In genomic region chr10:99431190-99431549, GRCh38 we compare ENCODE assay signal across 8 cellular contexts. TPM values are rescaled to one million over a fixed set of nuclear protein-coding genes. Genes with fewer than 3 reads are reported as not detected.
A peak's percentile ranks its signal among the peaks of the same experiment; 100 is the strongest.
DNase-seq lines count a peak whose midpoint lies in the region; ATAC-seq and TF ChIP-seq lines count a peak whose summit lies in the region.

No MANE protein-coding gene starts in this region.

- no peaks in the 10 kb centered on the region for H3K9me3 ChIP-seq in HUES6 (ENCODE audit: control insufficient read depth, insufficient read depth, low read depth, low read length)
- no peaks in the 10 kb centered on the region for H3K9me3 ChIP-seq in vagina

- H3K36me3 ChIP-seq in HUES6 (ENCODE audit: control insufficient read depth, insufficient read depth, low read length) (no peaks in the 10 kb centered on the region), vagina (peaks cover 0 to 7% of the 10 kb centered on the region in 2 donors)

- no peaks in the 10 kb centered on the region for H3K27me3 ChIP-seq in HUES6 (ENCODE audit: control insufficient read depth, insufficient read depth, low read length)
- H3K27me3 ChIP-seq in vagina: no peaks in the 10 kb centered on the region

- peak overlapping the region; percentile 92 for H3K27ac Mint-ChIP-seq in activated B cell treated with CpG ODN at 0.5 μM for 24 hours

- no peaks in the 10 kb centered on the region for H3K9me3 Mint-ChIP-seq in activated B cell treated with CpG ODN at 0.5 μM for 24 hours

- H3K27ac ChIP-seq in HUES6 (ENCODE audit: low read depth, low read length): peak overlapping the region; percentile 74
- peak overlapping the region; percentile 87 for H3K27ac ChIP-seq in vagina

- ATAC-seq in activated B cell treated with CpG ODN at 0.5 μM for 24 hours (ENCODE audit: low read depth) (no peak), HG03520 (IDR thresholded peaks at IDR 0.05; ENCODE audit: unreplicated experiment) (no peak)

- peaks cover 29% of the 10 kb centered on the region for H3K4me1 Mint-ChIP-seq in activated B cell treated with CpG ODN at 0.5 μM for 24 hours

- H3K9ac ChIP-seq in HUES6 (ENCODE audit: low read length): peak overlapping the region; percentile 87

- peak; percentile 47 for DNase-seq in NCI-H146 (lab: John Stamatoyannopoulos, UW)
- no peak for DNase-seq in NCI-H146 treated with DMSO at 0.1 percent for 48 hours (lab: John Stamatoyannopoulos, UW; ENCODE audit: unreplicated experiment)
- DNase-seq in activated B cell treated with CpG ODN at 0.5 μM for 24 hours: no peak
- DNase-seq in fibroblast of pulmonary artery (ENCODE audit: low read depth): peak; percentile 48
- peak; percentile 40 for DNase-seq in myocyte (ENCODE audit: low read depth)
- peak in 1 of 2 donors; percentile 90 for DNase-seq in vagina (ENCODE audit: extremely low spot score in 2 of 2)

- H3K36me3 Mint-ChIP-seq in activated B cell treated with CpG ODN at 0.5 μM for 24 hours (ENCODE audit: low read depth): peaks cover 10% of the 10 kb centered on the region

- no peak for TF ChIP-seq CTCF in activated B cell treated with CpG ODN at 0.5 μM for 24 hours (IDR thresholded peaks at IDR 0.05)
- TF ChIP-seq CTCF in fibroblast of pulmonary artery (IDR thresholded peaks at IDR 0.05; ENCODE audit: low read length, missing control alignments): no peak
- TF ChIP-seq CTCF in vagina (IDR thresholded peaks at IDR 0.05): no peak

- H3K4me3 ChIP-seq in HUES6 (ENCODE audit: low read depth, low read length) (peak overlapping the region; percentile 100), fibroblast of pulmonary artery (replicated peaks; ENCODE audit: low read depth, low read length) (peak overlapping the region; percentile 100), vagina (peak overlapping the region; percentile 55 to 90)

- peak overlapping the region; percentile 98 for H3K4me3 Mint-ChIP-seq in activated B cell treated with CpG ODN at 0.5 μM for 24 hours

- POLR2A ChIA-PET in activated B cell treated with CpG ODN at 0.5 μM for 24 hours (lab: Charles Lee): interaction anchor here (0.6 to 3.4 kb wide), 12 partner anchors 68 to 1297 kb away, joined by 3 to 26 read pairs (median 5); partner anchors contain the start of genes COX15, CUTC, HIF1AN and HPS1

- no peak for TF ChIP-seq POLR2A in vagina (IDR thresholded peaks at IDR 0.05)

- intact Hi-C loops in activated B cell treated with CpG ODN at 0.5 μM for 24 hours (cut with micrococcal nuclease) (loop anchor here (2.0 to 10.0 kb wide), 4 partner anchors 100 to 964 kb away; partner anchors contain the start of genes COX15 and CUTC), vagina (cut with DNase I) (no loop called here)

- H3K27me3 Mint-ChIP-seq in activated B cell treated with CpG ODN at 0.5 μM for 24 hours: no peaks in the 10 kb centered on the region

- CTCF ChIA-PET in activated B cell treated with CpG ODN at 0.5 μM for 24 hours (lab: Charles Lee): interaction anchor here (1.9 kb wide), 1 partner anchor 181 kb away, joined by 7 read pairs; no protein-coding TSS in a partner anchor

- 0 out of 2 replicates have a peak, but pooled peaks cover 6% of the 10 kb centered on the region for H3K4me1 ChIP-seq in HUES6 (ENCODE audit: control insufficient read depth, insufficient read depth, low read length)
- H3K4me1 ChIP-seq in vagina: peaks cover 27% of the 10 kb centered on the region

RNA-seq across cellular contexts. Expression of gene GOT1, which starts 0.7 kb away (rescaled TPM):
- total RNA-seq in activated B cell treated with CpG ODN at 0.5 μM for 24 hours: 30.1 and 31.4 TPM in 2 replicates
- total RNA-seq in myocyte: 25.2 and 53.3 TPM in 2 replicates
- polyA plus RNA-seq in myocyte (2012): 49.3 TPM
- total RNA-seq in vagina: 17.4 TPM

Comparison
In these comparisons a context has a peak if more than half of its experiments do, and no peak if none do; other contexts are left out.
1. DNase-seq: peak in NCI-H146 (single experiment), fibroblast of pulmonary artery (single experiment) and myocyte (single experiment); none in NCI-H146 treated with DMSO at 0.1 percent for 48 hours (single experiment) and activated B cell treated with CpG ODN at 0.5 μM for 24 hours (single experiment).
2. Peak in every context shown above with its lines, with median percentiles within 50 percentile points of each other: H3K4me3 ChIP-seq.